ENCODE assay signal across 1 cellular context in genomic region chr15:63157066-63157890, GRCh38.
TF ChIP-seq lines count a peak whose summit lies in the region.

TSS of gene RPS27L (minus strand) at chr15:63157477. CDS start at chr15:63157405, 72 bp downstream.

TF ChIP-seq in GM12878, 131 proteins besides CTCF, POLR2A, EP300 and RAD21 (continued from another document and continues in another):
- TF ChIP-seq, protein P1, sequence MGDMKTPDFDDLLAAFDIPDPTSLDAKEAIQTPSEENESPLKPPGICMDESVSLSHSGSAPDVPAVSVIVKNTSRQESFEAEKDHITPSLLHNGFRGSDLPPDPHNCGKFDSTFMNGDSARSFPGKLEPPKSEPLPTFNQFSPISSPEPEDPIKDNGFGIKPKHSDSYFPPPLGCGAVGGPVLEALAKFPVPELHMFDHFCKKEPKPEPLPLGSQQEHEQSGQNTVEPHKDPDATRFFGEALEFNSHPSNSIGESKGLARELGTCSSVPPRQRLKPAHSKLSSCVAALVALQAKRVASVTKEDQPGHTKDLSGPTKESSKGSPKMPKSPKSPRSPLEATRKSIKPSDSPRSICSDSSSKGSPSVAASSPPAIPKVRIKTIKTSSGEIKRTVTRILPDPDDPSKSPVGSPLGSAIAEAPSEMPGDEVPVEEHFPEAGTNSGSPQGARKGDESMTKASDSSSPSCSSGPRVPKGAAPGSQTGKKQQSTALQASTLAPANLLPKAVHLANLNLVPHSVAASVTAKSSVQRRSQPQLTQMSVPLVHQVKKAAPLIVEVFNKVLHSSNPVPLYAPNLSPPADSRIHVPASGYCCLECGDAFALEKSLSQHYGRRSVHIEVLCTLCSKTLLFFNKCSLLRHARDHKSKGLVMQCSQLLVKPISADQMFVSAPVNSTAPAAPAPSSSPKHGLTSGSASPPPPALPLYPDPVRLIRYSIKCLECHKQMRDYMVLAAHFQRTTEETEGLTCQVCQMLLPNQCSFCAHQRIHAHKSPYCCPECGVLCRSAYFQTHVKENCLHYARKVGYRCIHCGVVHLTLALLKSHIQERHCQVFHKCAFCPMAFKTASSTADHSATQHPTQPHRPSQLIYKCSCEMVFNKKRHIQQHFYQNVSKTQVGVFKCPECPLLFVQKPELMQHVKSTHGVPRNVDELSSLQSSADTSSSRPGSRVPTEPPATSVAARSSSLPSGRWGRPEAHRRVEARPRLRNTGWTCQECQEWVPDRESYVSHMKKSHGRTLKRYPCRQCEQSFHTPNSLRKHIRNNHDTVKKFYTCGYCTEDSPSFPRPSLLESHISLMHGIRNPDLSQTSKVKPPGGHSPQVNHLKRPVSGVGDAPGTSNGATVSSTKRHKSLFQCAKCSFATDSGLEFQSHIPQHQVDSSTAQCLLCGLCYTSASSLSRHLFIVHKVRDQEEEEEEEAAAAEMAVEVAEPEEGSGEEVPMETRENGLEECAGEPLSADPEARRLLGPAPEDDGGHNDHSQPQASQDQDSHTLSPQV (IDR thresholded peaks at IDR 0.05) = no peak
- TF ChIP-seq MEF2B (IDR thresholded peaks at IDR 0.05; ENCODE audit: partially characterized antibody, poor library complexity, severe bottlenecking) (peak; percentile 41), IKZF1 (conservative IDR thresholded peaks at IDR 0.05) (peak; percentile 71), YBX1 (IDR thresholded peaks at IDR 0.05) (no peak), E2F8 (IDR thresholded peaks at IDR 0.05; ENCODE audit: low read depth, partially characterized antibody) (peak; percentile 62), GABPA (IDR thresholded peaks at IDR 0.05; ENCODE audit: low read depth) (peak; percentile 71), KAT2A (conservative IDR thresholded peaks at IDR 0.05; ENCODE audit: control insufficient read depth, low read depth, low read length) (no peak), ZBED1 (IDR thresholded peaks at IDR 0.05; ENCODE audit: borderline replicate concordance) (0 out of 2 replicates have a peak, but pooled peaks have one; percentile 47), DPF2 (IDR thresholded peaks at IDR 0.05) (peak; percentile 82), PAX8 (IDR thresholded peaks at IDR 0.05) (peak; percentile 93), BHLHE40 (IDR thresholded peaks at IDR 0.05; ENCODE audit: borderline replicate concordance in 1 of 2, low read depth in 2 of 2, low read length in 1 of 2) (peak in 1 of 2 experiments; percentile 77; a peak in 2 of 4 replicates), EGR1 (IDR thresholded peaks at IDR 0.05; ENCODE audit: borderline replicate concordance in 1 of 2, low read depth in 2 of 2, low read length in 2 of 2) (peak in 1 of 2 experiments; percentile 30; a peak in 1 of 3 replicates), MYC (IDR thresholded peaks at IDR 0.05; ENCODE audit: insufficient read depth, insufficient read length, insufficient replicate concordance, low read length, severe bottlenecking) (peak; percentile 80), BRCA1 (IDR thresholded peaks at IDR 0.05; ENCODE audit: low read depth, low read length) (no peak), MLLT1 (IDR thresholded peaks at IDR 0.05) (peak; percentile 80; the same call in 1 of the 2 replicates), POLR2AphosphoS2 (IDR thresholded peaks at IDR 0.05; ENCODE audit: low read depth, low read length) (peak; percentile 96), E4F1 (IDR thresholded peaks at IDR 0.05; ENCODE audit: borderline replicate concordance, partially characterized antibody) (peak; percentile 76), FOXK2 (IDR thresholded peaks at IDR 0.05) (peak; percentile 89), TCF7 (IDR thresholded peaks at IDR 0.05; ENCODE audit: borderline replicate concordance) (no peak), MTA2 (IDR thresholded peaks at IDR 0.05; ENCODE audit: low read depth) (peak; percentile 69; the same call in 1 of the 2 replicates), SP1 (IDR thresholded peaks at IDR 0.05; ENCODE audit: low read depth, low read length) (no peak), NBN (IDR thresholded peaks at IDR 0.05) (peak; percentile 95), ZNF687 (IDR thresholded peaks at IDR 0.05) (peak; percentile 77), PAX5 (IDR thresholded peaks at IDR 0.05; ENCODE audit: borderline replicate concordance, low read depth, low read length) (peak; percentile 49; the same call in 1 of the 2 replicates), MTA3 (IDR thresholded peaks at IDR 0.05; ENCODE audit: borderline replicate concordance, low read length) (no peak), EZH2 (IDR thresholded peaks at IDR 0.05; ENCODE audit: borderline replicate concordance, control insufficient read depth, low read depth, low read length) (no peak), ATF3 (IDR thresholded peaks at IDR 0.05; ENCODE audit: borderline replicate concordance, extremely low read depth, low read depth, low read length) (no peak), POU2F2 (IDR thresholded peaks at IDR 0.05; ENCODE audit: borderline replicate concordance, low read depth, low read length) (peak; percentile 92; the same call in 2 of the 3 replicates), ASH2L (IDR thresholded peaks at IDR 0.05; ENCODE audit: borderline replicate concordance, low read depth) (peak; percentile 90; the same call in 1 of the 2 replicates), GATAD2B (conservative IDR thresholded peaks at IDR 0.05; ENCODE audit: low read depth) (peak; percentile 90), RB1 (IDR thresholded peaks at IDR 0.05; ENCODE audit: borderline replicate concordance) (peak; percentile 75; the same call in 1 of the 2 replicates), JUNB (IDR thresholded peaks at IDR 0.05) (no peak), HDAC6 (IDR thresholded peaks at IDR 0.05; ENCODE audit: unreplicated experiment) (peak; percentile 82), TCF12 (IDR thresholded peaks at IDR 0.05; ENCODE audit: low read depth, low read length) (no peak; the same call in 1 of the 2 replicates), EED (IDR thresholded peaks at IDR 0.05; ENCODE audit: low read depth) (peak; percentile 8; the same call in 1 of the 2 replicates), PML (IDR thresholded peaks at IDR 0.05; ENCODE audit: low read length) (peak; percentile 96), WRNIP1 (IDR thresholded peaks at IDR 0.05; ENCODE audit: borderline replicate concordance, low read depth, low read length) (0 out of 2 replicates have a peak, but pooled peaks have one; percentile 64), MYB (IDR thresholded peaks at IDR 0.05; ENCODE audit: borderline replicate concordance, low read depth, low read length) (no peak), YY1 (IDR thresholded peaks at IDR 0.05; ENCODE audit: low read depth, low read length) (0 out of 2 replicates have a peak, but pooled peaks have one; percentile 37)
- TF ChIP-seq, protein P2, sequence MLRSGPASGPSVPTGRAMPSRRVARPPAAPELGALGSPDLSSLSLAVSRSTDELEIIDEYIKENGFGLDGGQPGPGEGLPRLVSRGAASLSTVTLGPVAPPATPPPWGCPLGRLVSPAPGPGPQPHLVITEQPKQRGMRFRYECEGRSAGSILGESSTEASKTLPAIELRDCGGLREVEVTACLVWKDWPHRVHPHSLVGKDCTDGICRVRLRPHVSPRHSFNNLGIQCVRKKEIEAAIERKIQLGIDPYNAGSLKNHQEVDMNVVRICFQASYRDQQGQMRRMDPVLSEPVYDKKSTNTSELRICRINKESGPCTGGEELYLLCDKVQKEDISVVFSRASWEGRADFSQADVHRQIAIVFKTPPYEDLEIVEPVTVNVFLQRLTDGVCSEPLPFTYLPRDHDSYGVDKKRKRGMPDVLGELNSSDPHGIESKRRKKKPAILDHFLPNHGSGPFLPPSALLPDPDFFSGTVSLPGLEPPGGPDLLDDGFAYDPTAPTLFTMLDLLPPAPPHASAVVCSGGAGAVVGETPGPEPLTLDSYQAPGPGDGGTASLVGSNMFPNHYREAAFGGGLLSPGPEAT (IDR thresholded peaks at IDR 0.05; ENCODE audit: low read depth) = peak; percentile 50; the same call in 1 of the 2 replicates
- TF ChIP-seq, protein P3, sequence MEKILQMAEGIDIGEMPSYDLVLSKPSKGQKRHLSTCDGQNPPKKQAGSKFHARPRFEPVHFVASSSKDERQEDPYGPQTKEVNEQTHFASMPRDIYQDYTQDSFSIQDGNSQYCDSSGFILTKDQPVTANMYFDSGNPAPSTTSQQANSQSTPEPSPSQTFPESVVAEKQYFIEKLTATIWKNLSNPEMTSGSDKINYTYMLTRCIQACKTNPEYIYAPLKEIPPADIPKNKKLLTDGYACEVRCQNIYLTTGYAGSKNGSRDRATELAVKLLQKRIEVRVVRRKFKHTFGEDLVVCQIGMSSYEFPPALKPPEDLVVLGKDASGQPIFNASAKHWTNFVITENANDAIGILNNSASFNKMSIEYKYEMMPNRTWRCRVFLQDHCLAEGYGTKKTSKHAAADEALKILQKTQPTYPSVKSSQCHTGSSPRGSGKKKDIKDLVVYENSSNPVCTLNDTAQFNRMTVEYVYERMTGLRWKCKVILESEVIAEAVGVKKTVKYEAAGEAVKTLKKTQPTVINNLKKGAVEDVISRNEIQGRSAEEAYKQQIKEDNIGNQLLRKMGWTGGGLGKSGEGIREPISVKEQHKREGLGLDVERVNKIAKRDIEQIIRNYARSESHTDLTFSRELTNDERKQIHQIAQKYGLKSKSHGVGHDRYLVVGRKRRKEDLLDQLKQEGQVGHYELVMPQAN (conservative IDR thresholded peaks at IDR 0.05) = peak; percentile 90
- TF ChIP-seq, protein P4, sequence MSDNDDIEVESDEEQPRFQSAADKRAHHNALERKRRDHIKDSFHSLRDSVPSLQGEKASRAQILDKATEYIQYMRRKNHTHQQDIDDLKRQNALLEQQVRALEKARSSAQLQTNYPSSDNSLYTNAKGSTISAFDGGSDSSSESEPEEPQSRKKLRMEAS (IDR thresholded peaks at IDR 0.05; ENCODE audit: low read depth, low read length) = peak; percentile 82
